11 cellular contexts compared by ENCODE assay signal in genomic region chr2:120866483-120867140, GRCh38.
DNase-seq lines count a peak whose midpoint lies in the region; ATAC-seq and TF ChIP-seq lines count a peak whose summit lies in the region.
"Had no signal": no experiment of that assay in that cellular context is flagged by ENCODE, and none has a peak within 500 bp of the region (broad histone marks: within the 10 kb centered on the region; RNA-seq: fewer than 3 reads in every experiment).

No MANE protein-coding gene starts in this region.

- intact Hi-C loops in heart right ventricle (cut with DNase I) = loop anchor here in 2 of 10 donors (10.0 kb wide), 2 partner anchors 92 to 132 kb away; partner anchors contain the start of gene GLI2 (in 1 of the 2)
- intact Hi-C loops in left cardiac atrium (cut with DNase I) = no loop called here
- intact Hi-C loops in aorta (cut with DNase I) = loop anchor here (5.0 kb wide), 1 partner anchor 46 kb away; no protein-coding TSS in a partner anchor

- H3K4me3 ChIP-seq in heart right ventricle = peak overlapping the region; percentile 12 to 52 (median 44)
- H3K4me3 ChIP-seq in foreskin fibroblast (ENCODE audit: low read depth in 1 of 2, low read length in 2 of 2) = peak overlapping the region; percentile 48 to 54
- H3K4me3 ChIP-seq in trophoblast cell (ENCODE audit: low read depth, low read length) = no peak overlapping the region
- H3K4me3 ChIP-seq in aorta (ENCODE audit: low read length in 2 of 2) = no peak overlapping the region

- H4K8ac ChIP-seq in trophoblast cell (ENCODE audit: low read depth, low read length) = no peak overlapping the region

- WGBS in heart right ventricle, 2 donors = 88 to 89% methylated on average over 14 of the region's 14 CpGs
- WGBS in trophoblast cell (ENCODE audit: extremely low coverage, insufficient coverage, insufficient read length) = no CpG with 5 or more reads among the region's 14 CpGs
- 86 to 90% methylated on average over 14 of the region's 14 CpGs for WGBS in aorta, 2 donors

- DNase-seq in heart right ventricle = no peak
- DNase-seq in left cardiac atrium = no peak
- no peak for DNase-seq in foreskin fibroblast
- DNase-seq in trophoblast cell = peak; percentile 82 to 88
- peak; percentile 39 to 61 for DNase-seq in aorta
- DNase-seq in stimulated activated CD4-positive, alpha-beta T cell treated with anti-CD3 and anti-CD28 coated beads, Interleukin-1b, Interleukin-23, amount 100 ng/mL, for 48 hours = no peak
- DNase-seq: NCI-H1092, NCI-H82 had no signal

- H3K27ac ChIP-seq in heart right ventricle (peak overlapping the region in 9 of 10 donors; percentile 26 to 85 (median 75)), trophoblast cell (ENCODE audit: low read depth, low read length) (no peak overlapping the region), aorta (ENCODE audit: low read depth in 1 of 2, low read length in 2 of 2) (peak overlapping the region; percentile 74 to 81)

- no peaks in the 10 kb centered on the region for H3K79me1 ChIP-seq in trophoblast cell (ENCODE audit: low read length)

- H3K36me3 ChIP-seq in heart right ventricle (no peaks in the 10 kb centered on the region), trophoblast cell (ENCODE audit: control insufficient read depth in 1 of 2, insufficient read depth in 2 of 2, low read length in 2 of 2) (no peaks in the 10 kb centered on the region), aorta (ENCODE audit: control insufficient read depth in 1 of 2, insufficient read depth in 2 of 2, low read length in 1 of 2) (no peaks in the 10 kb centered on the region)

- no peak overlapping the region for H4K91ac ChIP-seq in trophoblast cell (ENCODE audit: low read depth, low read length)

- no peak overlapping the region for H3K23ac ChIP-seq in trophoblast cell (ENCODE audit: low read length)

- H3K79me2 ChIP-seq in trophoblast cell (ENCODE audit: control insufficient read depth, insufficient read depth, low read length, poor library complexity) = no peaks in the 10 kb centered on the region

- H3K27me3 ChIP-seq in heart right ventricle (peaks cover 0 to 30% (median 14%) of the 10 kb centered on the region in 7 donors), trophoblast cell (ENCODE audit: insufficient read depth, low read length) (no peaks in the 10 kb centered on the region), aorta (ENCODE audit: control insufficient read depth in 1 of 2, insufficient read depth in 2 of 2, low read length in 1 of 2) (no peaks in the 10 kb centered on the region)

- H3K4me1 ChIP-seq in heart right ventricle (peaks cover 0 to 37% (median 15%) of the 10 kb centered on the region in 9 donors), trophoblast cell (ENCODE audit: control insufficient read depth in 1 of 2, insufficient read depth in 2 of 2, low read length in 2 of 2) (peaks cover 11 to 21% of the 10 kb centered on the region in 2 experiments), aorta (ENCODE audit: control insufficient read depth in 1 of 2, insufficient read depth in 2 of 2, low read length in 2 of 2) (no peaks in the 10 kb centered on the region)

- H3K4me2 ChIP-seq in trophoblast cell (ENCODE audit: low read length) = no peak overlapping the region

- H3K14ac ChIP-seq in trophoblast cell (ENCODE audit: low read length) = no peak overlapping the region

- H4K12ac ChIP-seq in trophoblast cell (ENCODE audit: low read depth, low read length) = no peak overlapping the region

- H2BK120ac ChIP-seq in trophoblast cell (ENCODE audit: insufficient read depth, low read length, poor library complexity) = no peak overlapping the region

- no peak overlapping the region for H2AFZ ChIP-seq in trophoblast cell (ENCODE audit: insufficient read depth, low read length, poor library complexity)

- no peak overlapping the region for H2BK5ac ChIP-seq in trophoblast cell (ENCODE audit: low read depth, low read length, poor library complexity)

- H3K18ac ChIP-seq in trophoblast cell (ENCODE audit: low read length) = no peak overlapping the region

- H2AK5ac ChIP-seq in trophoblast cell (ENCODE audit: low read length) = no peak overlapping the region

- H2BK12ac ChIP-seq in trophoblast cell (ENCODE audit: low read length) = no peak overlapping the region

- H3K4ac ChIP-seq in trophoblast cell (ENCODE audit: low read depth, low read length) = no peak overlapping the region

- TF ChIP-seq CTCF in heart right ventricle (IDR thresholded peaks at IDR 0.05) (no peak), foreskin fibroblast (IDR thresholded peaks at IDR 0.05; ENCODE audit: low read depth, low read length) (no peak)

- H3K9ac ChIP-seq in trophoblast cell (ENCODE audit: low read length) = no peak overlapping the region

- H3K9me3 ChIP-seq in heart right ventricle (no peaks in the 10 kb centered on the region), trophoblast cell (ENCODE audit: insufficient read depth, low read depth, low read length) (peaks cover 2% of the 10 kb centered on the region), aorta (ENCODE audit: control insufficient read depth, low read length) (no peaks in the 10 kb centered on the region)

- ATAC-seq in heart right ventricle (no peak), left cardiac atrium (no peak), aorta (ENCODE audit: low FRiP score) (no peak), GM21390 (IDR thresholded peaks at IDR 0.05; ENCODE audit: unreplicated experiment) (no peak), HG02840 (IDR thresholded peaks at IDR 0.05; ENCODE audit: low FRiP score, unreplicated experiment) (no peak)
- ATAC-seq: stimulated activated memory B cell treated with anti-CD40 and anti-IgM and Interleukin-4, amounts not matched to agents 10 μg/mL and 1 μg/mL and 100 μg/mL, for 72 hours had no signal

Comparison
In these comparisons a context has a peak if more than half of its experiments do, and no peak if none do; other contexts are left out.
1. DNase-seq: peak in trophoblast cell (2 of 2) and aorta (2 of 2); none in heart right ventricle (0 of 2), left cardiac atrium (single experiment), foreskin fibroblast (0 of 2) and stimulated activated CD4-positive, alpha-beta T cell treated with anti-CD3 and anti-CD28 coated beads, Interleukin-1b, Interleukin-23, amount 100 ng/mL, for 48 hours (single experiment).
2. H3K4me3 ChIP-seq: peak in heart right ventricle (10 of 10) and foreskin fibroblast (2 of 2); none in trophoblast cell (single experiment) and aorta (0 of 2).
3. intact Hi-C loops: an anchor here in aorta (5.0 kb wide); none called in left cardiac atrium.